8 cellular contexts compared by ENCODE assay signal in genomic region chr9:95317893-95318211, GRCh38. TPM values are rescaled to one million over a fixed set of nuclear protein-coding genes. Genes with fewer than 3 reads are reported as not detected.
A peak's percentile ranks its signal among the peaks of the same experiment; 100 is the strongest.
DNase-seq lines count a peak whose midpoint lies in the region; ATAC-seq, FAIRE-seq and TF ChIP-seq lines count a peak whose summit lies in the region.

No MANE protein-coding gene starts in this region.

- no peak for TF ChIP-seq EP300 in gastroesophageal sphincter (IDR thresholded peaks at IDR 0.05)

- WGBS in gastroesophageal sphincter (ENCODE audit: low coverage in 1 of 2), 2 donors = 9% methylated on average over 7 of the region's 10 CpGs

- peak overlapping the region; percentile 99 for H3K9ac ChIP-seq in skeletal muscle satellite cell (ENCODE audit: low read depth, low read length)

- no peak for ATAC-seq in WTC11
- ATAC-seq in gastroesophageal sphincter = no peak
- no peak for ATAC-seq in GM21619 (IDR thresholded peaks at IDR 0.05; ENCODE audit: unreplicated experiment)
- no peak for ATAC-seq in HG03439 (IDR thresholded peaks at IDR 0.05; ENCODE audit: unreplicated experiment)

- POLR2A ChIA-PET in WTC11 (lab: Charles Lee) = interaction anchor here (0.5 kb wide), 1 partner anchor 193 kb away, joined by 3 read pairs; no protein-coding TSS in a partner anchor

- H3K4me1 ChIP-seq in gastroesophageal sphincter (peaks cover 0 to 31% (median 0%) of the 10 kb centered on the region in 3 donors), skeletal muscle satellite cell (ENCODE audit: control insufficient read depth, insufficient read depth, low read length) (peaks cover 15% of the 10 kb centered on the region)

- H3K9me3 ChIP-seq in gastroesophageal sphincter = no peaks in the 10 kb centered on the region
- H3K9me3 ChIP-seq in skeletal muscle satellite cell (replicated peaks; ENCODE audit: low read length) = no peaks in the 10 kb centered on the region

- CTCF ChIA-PET in WTC11 (lab: Charles Lee) = interaction anchor here (0.5 to 1.7 kb wide), 8 partner anchors 11 to 914 kb away, joined by 3 to 8 read pairs (median 4); no protein-coding TSS in a partner anchor

- H3K4me2 ChIP-seq in skeletal muscle satellite cell (ENCODE audit: low read length) = peak overlapping the region; percentile 91

- peaks cover 8% of the 10 kb centered on the region; the same call in 1 of the 2 replicates for H3K36me3 Mint-ChIP-seq in WTC11

- H3K27me3 Mint-ChIP-seq in WTC11 (ENCODE audit: low read depth) = no peaks in the 10 kb centered on the region

- TF ChIP-seq CTCF in WTC11 (IDR thresholded peaks at IDR 0.05) (no peak), gastroesophageal sphincter (IDR thresholded peaks at IDR 0.05) (no peak)

- no peak; the same call in 1 of the 2 replicates for TF ChIP-seq POLR2A in H54 (IDR thresholded peaks at IDR 0.05; ENCODE audit: low read depth, low read length)
- TF ChIP-seq POLR2A in gastroesophageal sphincter (IDR thresholded peaks at IDR 0.05) = no peak

- DNase-seq in H54 (ENCODE audit: insufficient read length, low spot score) (no peak), WTC11 (ENCODE audit: low spot score) (no peak), HUDEP-2 (lab: John Stamatoyannopoulos, UW; ENCODE audit: unreplicated experiment in 76 of 76) (no peak), NCI-H2196 (lab: John Stamatoyannopoulos, UW; ENCODE audit: unreplicated experiment) (no peak)

- H3K4me1 Mint-ChIP-seq in WTC11 = peaks cover 26% of the 10 kb centered on the region

- H3K27me3 ChIP-seq in gastroesophageal sphincter (no peaks in the 10 kb centered on the region), skeletal muscle satellite cell (ENCODE audit: control insufficient read depth, insufficient read depth, low read length) (peaks cover 4% of the 10 kb centered on the region)

- H3K4me3 ChIP-seq in gastroesophageal sphincter (peak overlapping the region; percentile 90 to 99), skeletal muscle satellite cell (ENCODE audit: low read length) (peak overlapping the region; percentile 97)

- H3K27ac Mint-ChIP-seq in WTC11 = peak overlapping the region; percentile 94

- peak; percentile 78 for FAIRE-seq in H54 (lab: Jason Lieb, UNC)

- H3K36me3 ChIP-seq in gastroesophageal sphincter (no peaks in the 10 kb centered on the region), skeletal muscle satellite cell (ENCODE audit: insufficient read depth, low read length) (no peaks in the 10 kb centered on the region)

- peak overlapping the region; percentile 88 to 98 (median 98) for H3K27ac ChIP-seq in gastroesophageal sphincter

- H3K4me3 Mint-ChIP-seq in WTC11 = peak overlapping the region; percentile 83

- H3K9me3 Mint-ChIP-seq in WTC11 = peaks cover 9% of the 10 kb centered on the region

TF ChIP-seq in WTC11, 78 proteins besides CTCF, POLR2A, EP300 and RAD21:
- TF ChIP-seq ESRRA (CRISPR knock-in tag; IDR thresholded peaks at IDR 0.05; ENCODE audit: borderline replicate concordance) (no peak), TP53 (CRISPR knock-in tag; IDR thresholded peaks at IDR 0.05) (no peak), ZBTB21 (CRISPR knock-in tag; IDR thresholded peaks at IDR 0.05; ENCODE audit: borderline replicate concordance) (no peak)
- TF ChIP-seq, protein P1, sequence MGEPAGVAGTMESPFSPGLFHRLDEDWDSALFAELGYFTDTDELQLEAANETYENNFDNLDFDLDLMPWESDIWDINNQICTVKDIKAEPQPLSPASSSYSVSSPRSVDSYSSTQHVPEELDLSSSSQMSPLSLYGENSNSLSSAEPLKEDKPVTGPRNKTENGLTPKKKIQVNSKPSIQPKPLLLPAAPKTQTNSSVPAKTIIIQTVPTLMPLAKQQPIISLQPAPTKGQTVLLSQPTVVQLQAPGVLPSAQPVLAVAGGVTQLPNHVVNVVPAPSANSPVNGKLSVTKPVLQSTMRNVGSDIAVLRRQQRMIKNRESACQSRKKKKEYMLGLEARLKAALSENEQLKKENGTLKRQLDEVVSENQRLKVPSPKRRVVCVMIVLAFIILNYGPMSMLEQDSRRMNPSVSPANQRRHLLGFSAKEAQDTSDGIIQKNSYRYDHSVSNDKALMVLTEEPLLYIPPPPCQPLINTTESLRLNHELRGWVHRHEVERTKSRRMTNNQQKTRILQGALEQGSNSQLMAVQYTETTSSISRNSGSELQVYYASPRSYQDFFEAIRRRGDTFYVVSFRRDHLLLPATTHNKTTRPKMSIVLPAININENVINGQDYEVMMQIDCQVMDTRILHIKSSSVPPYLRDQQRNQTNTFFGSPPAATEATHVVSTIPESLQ (CRISPR knock-in tag; IDR thresholded peaks at IDR 0.05) = no peak

RNA-seq across cellular contexts. Expression of gene FANCC, which starts 0.3 kb away (rescaled TPM):
- total RNA-seq in WTC11 (2021) = 10.9 to 14.3 TPM (median 12.9 TPM) in 3 replicates
- 1 to 10 TPM; 4.9 to 9.4 (median 7.4) TPM for total RNA-seq in gastroesophageal sphincter
- total RNA-seq in skeletal muscle satellite cell (2012; rRNA removed) = 6.1 and 8.1 TPM in 2 replicates
